31 cellular contexts compared by ENCODE assay signal in the genomic region with DNA sequence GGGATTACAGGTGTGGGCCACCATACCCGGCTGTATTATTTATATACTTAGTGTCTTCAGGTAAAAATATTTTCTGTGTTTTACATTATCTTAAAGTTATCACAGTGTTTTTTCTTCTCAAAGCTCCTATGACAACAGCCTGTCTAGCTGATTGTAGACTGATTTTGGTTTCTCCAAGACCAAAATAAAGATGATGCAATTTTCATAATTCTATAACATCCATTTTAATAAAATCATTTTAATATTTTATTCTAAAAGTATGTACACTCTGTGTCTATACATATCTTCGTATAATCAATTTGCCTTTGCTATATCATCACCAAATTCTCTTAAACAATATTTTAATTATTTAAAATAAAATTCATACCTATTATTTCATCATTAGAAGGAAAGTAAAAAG.
"Had no signal": no experiment of that assay in that cellular context is flagged by ENCODE, and none has a peak within 500 bp of the region (broad histone marks: within the 10 kb centered on the region; RNA-seq: fewer than 3 reads in every experiment).

No MANE protein-coding gene starts in this region.

- H3K27ac ChIP-seq: KMS-11, PC-9, SJSA1 had no signal

- DNase-seq: Karpas-422, MM.1S, MV-4-11, NCI-H1092, NCI-H1105, NCI-H1417 treated with DMSO at 0.1 percent for 48 hours, NCI-H146, NCI-H1694, NCI-H187, NCI-H1930, NCI-H2029 treated with DMSO at 0.1 percent for 48 hours, NCI-H2081 treated with DMSO at 0.1 percent for 48 hours, NCI-H2107, NCI-H2171, NCI-H226, NCI-H446 treated with DMSO at 0.1 percent for 48 hours, NCI-H510A, NCI-H524, NCI-H526, NCI-H69, NCI-H748 treated with DMSO at 0.1 percent for 48 hours, NCI-H82, PC-9, Right ventricle myocardium superior, RPMI8226, SHP77 treated with DMSO at 0.1 percent for 48 hours, SK-N-SH, SW 1271 had no signal

- ATAC-seq: Panc1 had no signal
